In the genomic region with DNA sequence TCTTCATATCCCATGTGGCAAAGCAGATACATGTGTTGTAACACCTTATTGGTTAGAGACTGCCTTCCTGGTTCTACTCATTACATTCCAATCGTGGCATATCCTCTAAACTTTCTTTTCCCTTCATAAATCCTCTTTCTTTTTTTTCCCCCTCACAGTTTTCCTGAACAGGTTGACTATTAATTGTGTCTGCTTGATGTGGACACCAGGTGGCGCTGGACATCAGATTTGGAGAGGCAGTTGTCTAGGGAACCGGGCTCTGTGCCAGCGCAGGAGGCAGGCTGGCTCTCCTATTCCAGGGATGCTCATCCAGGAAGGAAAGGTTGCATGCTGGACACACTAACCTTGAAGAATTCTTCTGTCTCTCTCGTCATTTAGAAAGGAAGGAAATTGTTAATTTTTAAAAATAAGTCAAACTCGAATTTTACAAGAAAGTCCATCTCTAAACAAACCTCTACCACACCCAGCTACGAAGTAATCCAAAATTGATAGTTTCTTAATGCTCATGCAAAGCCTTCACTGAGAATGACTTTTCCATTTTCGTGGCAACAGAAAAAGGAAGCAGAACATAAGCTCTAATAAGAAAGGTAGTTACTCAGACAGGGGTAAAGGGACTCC, we compare ENCODE assay signal across 8 cellular contexts. TPM values are rescaled to one million over a fixed set of nuclear protein-coding genes. Genes with fewer than 3 reads are reported as not detected.
DNase-seq lines count a peak whose midpoint lies in the region; ATAC-seq and TF ChIP-seq lines count a peak whose summit lies in the region.

No MANE protein-coding gene starts in this region.

- no peaks in the 10 kb centered on the region for H3K9me3 ChIP-seq in CD4-positive, alpha-beta T cell (ENCODE audit: control insufficient read depth, low read length)
- H3K9me3 ChIP-seq in effector memory CD4-positive, alpha-beta T cell (ENCODE audit: control insufficient read depth, low read length) = no peaks in the 10 kb centered on the region

- H3K4me1 ChIP-seq in effector memory CD4-positive, alpha-beta T cell (ENCODE audit: control insufficient read depth, insufficient read depth, low read length, poor library complexity, severe bottlenecking) = no peaks in the 10 kb centered on the region

- no peaks in the 10 kb centered on the region for H3K27me3 Mint-ChIP-seq in CD4-positive, alpha-beta T cell
- peaks cover 9% of the 10 kb centered on the region for H3K27me3 Mint-ChIP-seq in activated CD4-positive, alpha-beta memory T cell treated with anti-CD3 and anti-CD28 coated beads, Interleukin-2, amount 10 ng/mL, durations not matched to agents 7 days and 5 days

- intact Hi-C loops in CD4-positive, alpha-beta T cell (cut with DNase I, micrococcal nuclease) = loop anchor here (1.0 to 10.0 kb wide), 4 partner anchors 163 to 1153 kb away; no protein-coding TSS in a partner anchor

- CTCF ChIA-PET in CD4-positive, alpha-beta T cell (lab: Charles Lee) = no interaction called here
- CTCF ChIA-PET in activated CD4-positive, alpha-beta memory T cell treated with anti-CD3 and anti-CD28 coated beads, Interleukin-2, amount 10 ng/mL, durations not matched to agents 7 days and 5 days (lab: Charles Lee) = interaction anchor here (1.1 kb wide), 1 partner anchor 25 kb away, joined by 5 read pairs; no protein-coding TSS in a partner anchor

- H3K9me3 Mint-ChIP-seq in CD4-positive, alpha-beta T cell = no peaks in the 10 kb centered on the region
- H3K9me3 Mint-ChIP-seq in activated CD4-positive, alpha-beta memory T cell treated with anti-CD3 and anti-CD28 coated beads, Interleukin-2, amount 10 ng/mL, durations not matched to agents 7 days and 5 days = no peaks in the 10 kb centered on the region

- peaks cover 3% of the 10 kb centered on the region for H3K27me3 ChIP-seq in CD4-positive, alpha-beta T cell (ENCODE audit: control insufficient read depth, insufficient read depth, low read length)
- H3K27me3 ChIP-seq in effector memory CD4-positive, alpha-beta T cell (replicated peaks; ENCODE audit: control insufficient read depth, insufficient read depth, low read length, poor library complexity, severe bottlenecking) = no peaks in the 10 kb centered on the region

- peak; percentile 56 for ATAC-seq in CD4-positive, alpha-beta T cell (ENCODE audit: poor library complexity)
- ATAC-seq in GM19351 (IDR thresholded peaks at IDR 0.05; ENCODE audit: unreplicated experiment) (peak; percentile 84), HG03460 (IDR thresholded peaks at IDR 0.05; ENCODE audit: unreplicated experiment) (peak; percentile 84)

- peak; percentile 45 to 75 (median 58) for DNase-seq in CD4-positive, alpha-beta T cell
- peak; percentile 59 to 92 for DNase-seq in NCI-H526 (lab: John Stamatoyannopoulos, UW)
- peak; percentile 68 for DNase-seq in activated CD4-positive, alpha-beta memory T cell treated with anti-CD3 and anti-CD28 coated beads, Interleukin-2, amount 10 ng/mL, durations not matched to agents 7 days and 5 days
- peak in 2 of 3 donors; percentile 15 to 40 for DNase-seq in effector memory CD4-positive, alpha-beta T cell
- peak; percentile 95 for DNase-seq in medulla oblongata (ENCODE audit: extremely low spot score)
- DNase-seq in stimulated activated CD8-positive, alpha-beta memory T cell treated with anti-CD3 and anti-CD28 coated beads, Interleukin-15, amount 100 ng/mL, for 4 hours (ENCODE audit: low read depth in 2 of 2) = peak; percentile 16 to 21

- peak; percentile 83 for TF ChIP-seq CTCF in CD4-positive, alpha-beta T cell (IDR thresholded peaks at IDR 0.05)

- no peaks in the 10 kb centered on the region for H3K36me3 ChIP-seq in effector memory CD4-positive, alpha-beta T cell (ENCODE audit: control insufficient read depth, insufficient read depth, low read length)

- no peak overlapping the region for H3K27ac Mint-ChIP-seq in CD4-positive, alpha-beta T cell
- H3K27ac Mint-ChIP-seq in activated CD4-positive, alpha-beta memory T cell treated with anti-CD3 and anti-CD28 coated beads, Interleukin-2, amount 10 ng/mL, durations not matched to agents 7 days and 5 days = no peak overlapping the region

- no peaks in the 10 kb centered on the region for H3K36me3 Mint-ChIP-seq in CD4-positive, alpha-beta T cell (ENCODE audit: low read depth)
- H3K36me3 Mint-ChIP-seq in activated CD4-positive, alpha-beta memory T cell treated with anti-CD3 and anti-CD28 coated beads, Interleukin-2, amount 10 ng/mL, durations not matched to agents 7 days and 5 days (ENCODE audit: low read depth) = no peaks in the 10 kb centered on the region

- H3K27ac ChIP-seq in CD4-positive, alpha-beta T cell (ENCODE audit: low read depth, low read length) = no peak overlapping the region
- no peak overlapping the region for H3K27ac ChIP-seq in effector memory CD4-positive, alpha-beta T cell (ENCODE audit: insufficient read depth, low read length, poor library complexity, severe bottlenecking)

- POLR2A ChIA-PET in CD4-positive, alpha-beta T cell (lab: Charles Lee) = no interaction called here
- POLR2A ChIA-PET in activated CD4-positive, alpha-beta memory T cell treated with anti-CD3 and anti-CD28 coated beads, Interleukin-2, amount 10 ng/mL, durations not matched to agents 7 days and 5 days (lab: Charles Lee) = no interaction called here

- no peak overlapping the region for H3K4me3 ChIP-seq in effector memory CD4-positive, alpha-beta T cell (ENCODE audit: insufficient read depth, low read depth, low read length, poor library complexity, severe bottlenecking)

- H3K4me1 Mint-ChIP-seq in CD4-positive, alpha-beta T cell (ENCODE audit: low read depth) = no peaks in the 10 kb centered on the region
- H3K4me1 Mint-ChIP-seq in activated CD4-positive, alpha-beta memory T cell treated with anti-CD3 and anti-CD28 coated beads, Interleukin-2, amount 10 ng/mL, durations not matched to agents 7 days and 5 days = no peaks in the 10 kb centered on the region

- no peak overlapping the region for H3K4me3 Mint-ChIP-seq in CD4-positive, alpha-beta T cell
- H3K4me3 Mint-ChIP-seq in activated CD4-positive, alpha-beta memory T cell treated with anti-CD3 and anti-CD28 coated beads, Interleukin-2, amount 10 ng/mL, durations not matched to agents 7 days and 5 days = no peak overlapping the region

RNA-seq across cellular contexts. Expression of a gene that starts 59.4 kb away (rescaled TPM):
- not detected for total RNA-seq in CD4-positive, alpha-beta T cell
- total RNA-seq in activated CD4-positive, alpha-beta memory T cell treated with anti-CD3 and anti-CD28 coated beads, Interleukin-2, amount 10 ng/mL, durations not matched to agents 7 days and 5 days = not detected

Comparison
In these comparisons a context has a peak if more than half of its experiments do, and no peak if none do; other contexts are left out.
1. DNase-seq: peak in every context shown above with its lines; median percentile 95 in medulla oblongata; 76 in NCI-H526; 68 in activated CD4-positive, alpha-beta memory T cell treated with anti-CD3 and anti-CD28 coated beads, Interleukin-2, amount 10 ng/mL, durations not matched to agents 7 days and 5 days; 58 in CD4-positive, alpha-beta T cell; 28 in effector memory CD4-positive, alpha-beta T cell; 18 in stimulated activated CD8-positive, alpha-beta memory T cell treated with anti-CD3 and anti-CD28 coated beads, Interleukin-15, amount 100 ng/mL, for 4 hours.